In the genomic region with DNA sequence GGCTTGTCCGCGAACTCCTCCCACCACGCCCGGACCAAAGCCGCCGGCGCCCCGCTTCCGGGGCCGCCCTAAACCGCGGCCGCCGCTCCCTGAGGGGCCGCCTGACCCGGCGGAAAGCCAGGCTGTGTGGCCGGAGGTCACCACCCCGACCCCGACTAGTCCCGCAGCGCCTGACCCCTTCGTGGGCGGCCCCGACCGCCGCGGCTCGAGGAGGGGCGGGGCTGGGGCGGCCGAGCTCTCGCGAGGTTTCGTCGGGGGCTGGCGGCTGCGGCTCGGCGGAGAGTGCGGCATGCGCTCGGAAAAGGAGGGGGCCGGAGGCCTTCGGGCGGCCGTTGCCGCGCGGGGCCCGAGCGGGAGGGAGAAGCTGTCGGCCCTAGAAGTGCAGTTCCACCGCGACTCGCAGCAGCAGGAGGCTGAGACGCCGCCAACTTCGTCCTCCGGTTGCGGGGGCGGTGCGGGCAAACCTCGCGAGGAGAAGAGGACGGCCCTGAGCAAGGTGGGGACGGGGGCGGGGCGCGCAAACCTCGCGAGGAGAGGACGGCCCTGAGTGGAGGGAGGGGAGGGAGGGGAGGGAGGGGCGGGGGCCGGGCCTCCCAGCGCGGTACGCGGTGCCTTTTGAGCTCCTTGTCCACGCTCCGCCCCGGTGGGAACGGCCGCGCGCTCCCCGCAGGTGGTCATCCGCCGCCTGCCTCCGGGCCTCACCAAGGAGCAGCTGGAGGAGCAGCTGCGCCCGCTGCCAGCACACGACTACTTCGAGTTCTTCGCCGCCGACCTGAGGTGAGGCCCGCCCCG, we compare ENCODE assay signal across 1 cellular context.
TF ChIP-seq lines count a peak whose summit lies in the region.

UPF3A (plus strand) TSS at position 251 of the 792 bp plus-strand sequence; CDS start at position 290, 39 bp downstream.

TF ChIP-seq in HEK293, 187 proteins besides CTCF, POLR2A, EP300 and RAD21 (continued from another document and continues in another):
- TF ChIP-seq ZEB2 (tag by site-specific recombination; IDR thresholded peaks at IDR 0.05) (peak; percentile 66; the same call in 1 of the 2 replicates), ZNF600 (tag by site-specific recombination; IDR thresholded peaks at IDR 0.05) (0 out of 2 replicates have a peak, but pooled peaks have one; percentile 55), PBX3 (CRISPR knock-in tag; IDR thresholded peaks at IDR 0.05) (peak; percentile 38; the same call in 1 of the 2 replicates), ZNF311 (tag by site-specific recombination; IDR thresholded peaks at IDR 0.05; ENCODE audit: borderline replicate concordance) (no peak), ZNF24 (tag by site-specific recombination; IDR thresholded peaks at IDR 0.05) (peak; percentile 46; the same call in 1 of the 2 replicates), ZFP37 (tag by site-specific recombination; IDR thresholded peaks at IDR 0.05) (0 out of 2 replicates have a peak, but pooled peaks have one; percentile 18), SP3 (tag by site-specific recombination; IDR thresholded peaks at IDR 0.05) (peak; percentile 73), SP7 (tag by site-specific recombination; IDR thresholded peaks at IDR 0.05) (peak; percentile 65; the same call in 1 of the 2 replicates), ZBTB7A (tag by site-specific recombination; IDR thresholded peaks at IDR 0.05; ENCODE audit: low read depth) (no peak), ZNF560 (tag by site-specific recombination; IDR thresholded peaks at IDR 0.05; ENCODE audit: borderline replicate concordance) (no peak), ZNF266 (tag by site-specific recombination; IDR thresholded peaks at IDR 0.05; ENCODE audit: low read depth) (no peak), BCL11A (tag by site-specific recombination; IDR thresholded peaks at IDR 0.05; ENCODE audit: low read depth) (0 out of 2 replicates have a peak, but pooled peaks have one; percentile 67), KLF9 (tag by site-specific recombination; IDR thresholded peaks at IDR 0.05; ENCODE audit: low read depth) (peak; percentile 72), ZNF211 (tag by site-specific recombination; IDR thresholded peaks at IDR 0.05; ENCODE audit: low read depth) (no peak), ZNF561 (tag by site-specific recombination; IDR thresholded peaks at IDR 0.05; ENCODE audit: borderline replicate concordance) (peak; percentile 53; the same call in 1 of the 2 replicates), ZNF302 (tag by site-specific recombination; IDR thresholded peaks at IDR 0.05; ENCODE audit: low read depth) (no peak), TCF7L2 (IDR thresholded peaks at IDR 0.05; ENCODE audit: borderline replicate concordance, low read depth, low read length) (peak; percentile 39; the same call in 1 of the 2 replicates), ZNF202 (tag by site-specific recombination; IDR thresholded peaks at IDR 0.05; ENCODE audit: borderline replicate concordance) (no peak), INSM2 (tag by site-specific recombination; IDR thresholded peaks at IDR 0.05) (0 out of 2 replicates have a peak, but pooled peaks have one; percentile 3), ZNF664 (tag by site-specific recombination; IDR thresholded peaks at IDR 0.05) (no peak), ZNF621 (tag by site-specific recombination; IDR thresholded peaks at IDR 0.05) (no peak), KLF8 (tag by site-specific recombination; IDR thresholded peaks at IDR 0.05) (peak; percentile 2), OSR2 (tag by site-specific recombination; IDR thresholded peaks at IDR 0.05) (peak; percentile 23; the same call in 1 of the 2 replicates), GLI2 (tag by site-specific recombination; IDR thresholded peaks at IDR 0.05; ENCODE audit: borderline replicate concordance, low read depth) (no peak), GFI1B (tag by site-specific recombination; IDR thresholded peaks at IDR 0.05) (no peak), ZNF777 (tag by site-specific recombination; IDR thresholded peaks at IDR 0.05; ENCODE audit: borderline replicate concordance) (no peak), ZNF239 (tag by site-specific recombination; IDR thresholded peaks at IDR 0.05) (no peak), ZNF114 (tag by site-specific recombination; IDR thresholded peaks at IDR 0.05) (no peak), KLF10 (tag by site-specific recombination; IDR thresholded peaks at IDR 0.05) (peak; percentile 86), ZBTB1 (tag by site-specific recombination; IDR thresholded peaks at IDR 0.05) (peak; percentile 90; the same call in 1 of the 2 replicates), PATZ1 (tag by site-specific recombination; IDR thresholded peaks at IDR 0.05) (peak; percentile 76), ZNF23 (tag by site-specific recombination; IDR thresholded peaks at IDR 0.05; ENCODE audit: borderline replicate concordance) (no peak), YY1 (tag by site-specific recombination; IDR thresholded peaks at IDR 0.05) (0 out of 2 replicates have a peak, but pooled peaks have one; percentile 33), ZFHX2 (tag by site-specific recombination; conservative IDR thresholded peaks at IDR 0.05) (peak; percentile 88), GLIS1 (tag by site-specific recombination; IDR thresholded peaks at IDR 0.05) (peak; percentile 44), ZNF146 (tag by site-specific recombination; IDR thresholded peaks at IDR 0.05) (no peak), ZNF391 (tag by site-specific recombination; IDR thresholded peaks at IDR 0.05; ENCODE audit: borderline replicate concordance, low read depth) (no peak), MEIS1 (CRISPR knock-in tag; IDR thresholded peaks at IDR 0.05; ENCODE audit: borderline replicate concordance) (no peak)
- TF ChIP-seq, protein P1, sequence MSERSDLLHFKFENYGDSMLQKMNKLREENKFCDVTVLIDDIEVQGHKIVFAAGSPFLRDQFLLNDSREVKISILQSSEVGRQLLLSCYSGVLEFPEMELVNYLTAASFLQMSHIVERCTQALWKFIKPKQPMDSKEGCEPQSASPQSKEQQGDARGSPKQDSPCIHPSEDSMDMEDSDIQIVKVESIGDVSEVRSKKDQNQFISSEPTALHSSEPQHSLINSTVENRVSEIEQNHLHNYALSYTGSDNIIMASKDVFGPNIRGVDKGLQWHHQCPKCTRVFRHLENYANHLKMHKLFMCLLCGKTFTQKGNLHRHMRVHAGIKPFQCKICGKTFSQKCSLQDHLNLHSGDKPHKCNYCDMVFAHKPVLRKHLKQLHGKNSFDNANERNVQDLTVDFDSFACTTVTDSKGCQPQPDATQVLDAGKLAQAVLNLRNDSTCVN (tag by site-specific recombination; optimal IDR thresholded peaks at IDR 0.05) = peak; percentile 72
- TF ChIP-seq, protein P2, sequence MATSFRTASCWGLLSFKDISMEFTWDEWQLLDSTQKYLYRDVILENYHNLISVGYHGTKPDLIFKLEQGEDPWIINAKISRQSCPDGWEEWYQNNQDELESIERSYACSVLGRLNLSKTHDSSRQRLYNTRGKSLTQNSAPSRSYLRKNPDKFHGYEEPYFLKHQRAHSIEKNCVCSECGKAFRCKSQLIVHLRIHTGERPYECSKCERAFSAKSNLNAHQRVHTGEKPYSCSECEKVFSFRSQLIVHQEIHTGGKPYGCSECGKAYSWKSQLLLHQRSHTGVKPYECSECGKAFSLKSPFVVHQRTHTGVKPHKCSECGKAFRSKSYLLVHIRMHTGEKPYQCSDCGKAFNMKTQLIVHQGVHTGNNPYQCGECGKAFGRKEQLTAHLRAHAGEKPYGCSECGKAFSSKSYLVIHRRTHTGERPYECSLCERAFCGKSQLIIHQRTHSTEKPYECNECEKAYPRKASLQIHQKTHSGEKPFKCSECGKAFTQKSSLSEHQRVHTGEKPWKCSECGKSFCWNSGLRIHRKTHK (tag by site-specific recombination; IDR thresholded peaks at IDR 0.05) = no peak
- TF ChIP-seq, protein P3, sequence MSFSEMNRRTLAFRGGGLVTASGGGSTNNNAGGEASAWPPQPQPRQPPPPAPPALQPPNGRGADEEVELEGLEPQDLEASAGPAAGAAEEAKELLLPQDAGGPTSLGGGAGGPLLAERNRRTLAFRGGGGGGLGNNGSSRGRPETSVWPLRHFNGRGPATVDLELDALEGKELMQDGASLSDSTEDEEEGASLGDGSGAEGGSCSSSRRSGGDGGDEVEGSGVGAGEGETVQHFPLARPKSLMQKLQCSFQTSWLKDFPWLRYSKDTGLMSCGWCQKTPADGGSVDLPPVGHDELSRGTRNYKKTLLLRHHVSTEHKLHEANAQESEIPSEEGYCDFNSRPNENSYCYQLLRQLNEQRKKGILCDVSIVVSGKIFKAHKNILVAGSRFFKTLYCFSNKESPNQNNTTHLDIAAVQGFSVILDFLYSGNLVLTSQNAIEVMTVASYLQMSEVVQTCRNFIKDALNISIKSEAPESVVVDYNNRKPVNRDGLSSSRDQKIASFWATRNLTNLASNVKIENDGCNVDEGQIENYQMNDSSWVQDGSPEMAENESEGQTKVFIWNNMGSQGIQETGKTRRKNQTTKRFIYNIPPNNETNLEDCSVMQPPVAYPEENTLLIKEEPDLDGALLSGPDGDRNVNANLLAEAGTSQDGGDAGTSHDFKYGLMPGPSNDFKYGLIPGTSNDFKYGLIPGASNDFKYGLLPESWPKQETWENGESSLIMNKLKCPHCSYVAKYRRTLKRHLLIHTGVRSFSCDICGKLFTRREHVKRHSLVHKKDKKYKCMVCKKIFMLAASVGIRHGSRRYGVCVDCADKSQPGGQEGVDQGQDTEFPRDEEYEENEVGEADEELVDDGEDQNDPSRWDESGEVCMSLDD (tag by site-specific recombination; IDR thresholded peaks at IDR 0.05) = no peak
- TF ChIP-seq, protein P4, sequence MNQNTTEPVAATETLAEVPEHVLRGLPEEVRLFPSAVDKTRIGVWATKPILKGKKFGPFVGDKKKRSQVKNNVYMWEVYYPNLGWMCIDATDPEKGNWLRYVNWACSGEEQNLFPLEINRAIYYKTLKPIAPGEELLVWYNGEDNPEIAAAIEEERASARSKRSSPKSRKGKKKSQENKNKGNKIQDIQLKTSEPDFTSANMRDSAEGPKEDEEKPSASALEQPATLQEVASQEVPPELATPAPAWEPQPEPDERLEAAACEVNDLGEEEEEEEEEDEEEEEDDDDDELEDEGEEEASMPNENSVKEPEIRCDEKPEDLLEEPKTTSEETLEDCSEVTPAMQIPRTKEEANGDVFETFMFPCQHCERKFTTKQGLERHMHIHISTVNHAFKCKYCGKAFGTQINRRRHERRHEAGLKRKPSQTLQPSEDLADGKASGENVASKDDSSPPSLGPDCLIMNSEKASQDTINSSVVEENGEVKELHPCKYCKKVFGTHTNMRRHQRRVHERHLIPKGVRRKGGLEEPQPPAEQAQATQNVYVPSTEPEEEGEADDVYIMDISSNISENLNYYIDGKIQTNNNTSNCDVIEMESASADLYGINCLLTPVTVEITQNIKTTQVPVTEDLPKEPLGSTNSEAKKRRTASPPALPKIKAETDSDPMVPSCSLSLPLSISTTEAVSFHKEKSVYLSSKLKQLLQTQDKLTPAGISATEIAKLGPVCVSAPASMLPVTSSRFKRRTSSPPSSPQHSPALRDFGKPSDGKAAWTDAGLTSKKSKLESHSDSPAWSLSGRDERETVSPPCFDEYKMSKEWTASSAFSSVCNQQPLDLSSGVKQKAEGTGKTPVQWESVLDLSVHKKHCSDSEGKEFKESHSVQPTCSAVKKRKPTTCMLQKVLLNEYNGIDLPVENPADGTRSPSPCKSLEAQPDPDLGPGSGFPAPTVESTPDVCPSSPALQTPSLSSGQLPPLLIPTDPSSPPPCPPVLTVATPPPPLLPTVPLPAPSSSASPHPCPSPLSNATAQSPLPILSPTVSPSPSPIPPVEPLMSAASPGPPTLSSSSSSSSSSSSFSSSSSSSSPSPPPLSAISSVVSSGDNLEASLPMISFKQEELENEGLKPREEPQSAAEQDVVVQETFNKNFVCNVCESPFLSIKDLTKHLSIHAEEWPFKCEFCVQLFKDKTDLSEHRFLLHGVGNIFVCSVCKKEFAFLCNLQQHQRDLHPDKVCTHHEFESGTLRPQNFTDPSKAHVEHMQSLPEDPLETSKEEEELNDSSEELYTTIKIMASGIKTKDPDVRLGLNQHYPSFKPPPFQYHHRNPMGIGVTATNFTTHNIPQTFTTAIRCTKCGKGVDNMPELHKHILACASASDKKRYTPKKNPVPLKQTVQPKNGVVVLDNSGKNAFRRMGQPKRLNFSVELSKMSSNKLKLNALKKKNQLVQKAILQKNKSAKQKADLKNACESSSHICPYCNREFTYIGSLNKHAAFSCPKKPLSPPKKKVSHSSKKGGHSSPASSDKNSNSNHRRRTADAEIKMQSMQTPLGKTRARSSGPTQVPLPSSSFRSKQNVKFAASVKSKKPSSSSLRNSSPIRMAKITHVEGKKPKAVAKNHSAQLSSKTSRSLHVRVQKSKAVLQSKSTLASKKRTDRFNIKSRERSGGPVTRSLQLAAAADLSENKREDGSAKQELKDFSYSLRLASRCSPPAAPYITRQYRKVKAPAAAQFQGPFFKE (tag by site-specific recombination; IDR thresholded peaks at IDR 0.05; ENCODE audit: borderline replicate concordance) = no peak
